ENCODE assay signal across 8 cellular contexts in the genomic region with DNA sequence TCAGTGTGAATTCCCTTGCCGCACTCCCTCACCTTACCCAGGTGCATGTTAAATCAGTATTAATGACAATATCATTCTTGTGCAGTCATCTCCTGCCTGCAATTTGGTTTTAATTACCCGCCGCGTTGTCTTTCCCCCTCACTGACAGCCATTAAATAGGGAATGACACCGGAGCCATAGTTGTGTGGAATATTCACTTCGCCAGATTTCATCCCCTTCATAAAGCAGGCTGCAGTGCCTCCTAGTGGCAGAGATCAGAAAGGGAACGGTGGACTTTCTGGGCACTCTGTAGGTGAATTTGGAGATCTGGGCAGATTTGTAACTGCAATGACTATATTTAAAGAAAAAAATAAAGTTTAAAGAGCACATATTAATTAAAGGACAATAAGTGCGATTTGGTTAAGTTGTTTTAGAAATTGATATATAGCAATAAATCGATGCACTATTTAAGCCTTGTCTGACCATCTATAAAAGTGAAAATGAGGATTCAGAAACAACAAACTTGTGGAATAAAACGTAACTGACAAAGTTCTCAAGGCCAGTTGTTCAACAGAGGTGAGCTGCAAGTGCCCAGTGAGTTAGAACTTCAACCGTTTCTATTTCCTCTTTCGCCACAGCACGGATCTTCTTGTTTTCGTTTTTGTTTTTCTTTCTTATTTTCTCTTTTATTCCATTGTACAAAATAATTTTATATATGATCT.
A peak's percentile ranks its signal among the peaks of the same experiment; 100 is the strongest.
DNase-seq lines count a peak whose midpoint lies in the region; ATAC-seq and TF ChIP-seq lines count a peak whose summit lies in the region.

No MANE protein-coding gene starts in this region.

- no peak overlapping the region for H3K27ac Mint-ChIP-seq in activated T-cell treated with anti-CD3 and anti-CD28 coated beads, Interleukin-2, amount 50 U/mL, for 24 hours
- H3K27ac Mint-ChIP-seq in type B pancreatic cell, result no peak overlapping the region

- H3K4me3 ChIP-seq in Jurkat, Clone E6-1 (ENCODE audit: low read length), result no peak overlapping the region

- H3K4me3 Mint-ChIP-seq in activated T-cell treated with anti-CD3 and anti-CD28 coated beads, Interleukin-2, amount 50 U/mL, for 24 hours, result no peak overlapping the region
- H3K4me3 Mint-ChIP-seq in type B pancreatic cell, result peak overlapping the region; percentile 60

- H3K9me3 Mint-ChIP-seq in activated T-cell treated with anti-CD3 and anti-CD28 coated beads, Interleukin-2, amount 50 U/mL, for 24 hours, result no peaks in the 10 kb centered on the region
- H3K9me3 Mint-ChIP-seq in type B pancreatic cell, result peaks cover 9% of the 10 kb centered on the region

- H3K36me3 Mint-ChIP-seq in activated T-cell treated with anti-CD3 and anti-CD28 coated beads, Interleukin-2, amount 50 U/mL, for 24 hours (ENCODE audit: low read depth), result no peaks in the 10 kb centered on the region
- H3K36me3 Mint-ChIP-seq in type B pancreatic cell, result no peaks in the 10 kb centered on the region

- no peak for ATAC-seq in GM21423 (IDR thresholded peaks at IDR 0.05; ENCODE audit: unreplicated experiment)

- TF ChIP-seq CTCF in type B pancreatic cell (conservative IDR thresholded peaks at IDR 0.05), result peak; percentile 98

- peak; percentile 38 for DNase-seq in activated T-cell treated with anti-CD3 and anti-CD28 coated beads, Interleukin-2, amount 50 U/mL, for 24 hours
- no peak for DNase-seq in activated T-cell treated with anti-CD3 and anti-CD28 coated beads for 4 hours
- DNase-seq in Jurkat, Clone E6-1 (ENCODE audit: low read depth, low spot score), result peak; percentile 10
- DNase-seq in SK-N-DZ (ENCODE audit: low spot score), result peak; percentile 24
- peak; percentile 62 for DNase-seq in dedifferentiated amniotic fluid mesenchymal stem cell (ENCODE audit: extremely low spot score)
- DNase-seq in medulla oblongata (ENCODE audit: extremely low spot score), result peak; percentile 69
- DNase-seq in type B pancreatic cell (ENCODE audit: extremely low spot score, unreplicated experiment), result no peak

- H3K27me3 Mint-ChIP-seq in activated T-cell treated with anti-CD3 and anti-CD28 coated beads, Interleukin-2, amount 50 U/mL, for 24 hours, result peaks cover 4% of the 10 kb centered on the region
- peaks cover 14% of the 10 kb centered on the region for H3K27me3 Mint-ChIP-seq in type B pancreatic cell

- peaks cover 2% of the 10 kb centered on the region for H3K4me1 Mint-ChIP-seq in activated T-cell treated with anti-CD3 and anti-CD28 coated beads, Interleukin-2, amount 50 U/mL, for 24 hours (ENCODE audit: low read depth)
- H3K4me1 Mint-ChIP-seq in type B pancreatic cell (ENCODE audit: unreplicated experiment), result peaks cover 9% of the 10 kb centered on the region

Comparison
In these comparisons a context has a peak if more than half of its experiments do, and no peak if none do; other contexts are left out.
1. DNase-seq: peak in activated T-cell treated with anti-CD3 and anti-CD28 coated beads, Interleukin-2, amount 50 U/mL, for 24 hours (single experiment), Jurkat, Clone E6-1 (single experiment), SK-N-DZ (single experiment), dedifferentiated amniotic fluid mesenchymal stem cell (single experiment) and medulla oblongata (single experiment); none in activated T-cell treated with anti-CD3 and anti-CD28 coated beads for 4 hours (single experiment) and type B pancreatic cell (single experiment).